In the genomic region with DNA sequence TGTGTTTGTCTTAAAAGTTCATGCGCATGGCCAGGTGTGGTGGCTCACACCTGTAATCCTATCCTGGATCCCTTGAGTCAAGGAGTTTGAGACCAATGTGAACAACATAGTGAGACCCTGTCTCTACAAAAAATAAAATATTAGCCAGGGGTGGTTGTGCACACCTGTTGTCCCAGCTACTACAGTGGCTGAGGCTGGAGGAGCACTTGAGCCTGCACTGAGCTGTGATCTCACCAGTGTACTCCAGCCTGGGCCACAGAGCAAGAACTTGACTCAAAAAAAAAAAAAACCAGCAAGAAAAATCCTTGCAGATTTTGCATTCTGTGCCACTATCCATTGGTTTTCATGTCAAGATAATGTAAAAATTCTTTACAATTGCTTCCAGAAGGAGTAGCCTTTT, we compare ENCODE assay signal across 24 cellular contexts.
"Had no signal": no experiment of that assay in that cellular context is flagged by ENCODE, and none has a peak within 500 bp of the region (broad histone marks: within the 10 kb centered on the region; RNA-seq: fewer than 3 reads in every experiment).

No MANE protein-coding gene starts in this region.

- H3K27ac ChIP-seq: breast epithelium, foreskin keratinocyte, heart right ventricle, neural progenitor cell, parathyroid adenoma, psoas muscle, sigmoid colon, suprapubic skin, tibial nerve, WERI-Rb-1 had no signal

- H3K27me3 Mint-ChIP-seq: naive thymus-derived CD4-positive, alpha-beta T cell had no signal

- H3K4me1 ChIP-seq: breast epithelium, foreskin keratinocyte, psoas muscle had no signal

- H3K9me3 Mint-ChIP-seq: activated naive CD4-positive, alpha-beta T cell treated with anti-CD3 and anti-CD28 coated beads for 36 hours; activated T-cell treated with anti-CD3 and anti-CD28 coated beads, Interleukin-2, amount 50 U/mL, for 4 hours; mesothelial cell of epicardium; naive thymus-derived CD4-positive, alpha-beta T cell; neural progenitor cell; stimulated activated effector memory CD8-positive, alpha-beta T cell treated with anti-CD3 and anti-CD28 coated beads, Interleukin-12 subunit alpha, Interleukin-12 subunit beta, amount 100 ng/mL, for 72 hours had no signal

- H3K36me3 Mint-ChIP-seq: mesothelial cell of epicardium had no signal

- H3K36me3 ChIP-seq: breast epithelium, heart right ventricle, neural progenitor cell, sigmoid colon, suprapubic skin, tibial nerve had no signal

- H2AFZ ChIP-seq: neural progenitor cell, parathyroid adenoma had no signal

- ATAC-seq: activated T-cell treated with anti-CD3 and anti-CD28 coated beads, Interleukin-2, amount 50 U/mL, for 4 hours; esophagus mucosa; foreskin keratinocyte; heart right ventricle; naive thymus-derived CD4-positive, alpha-beta T cell; psoas muscle; stimulated activated effector memory CD8-positive, alpha-beta T cell treated with anti-CD3 and anti-CD28 coated beads, Interleukin-12 subunit alpha, Interleukin-12 subunit beta, amount 100 ng/mL, for 72 hours had no signal

- DNase-seq: activated CD4-positive, alpha-beta T cell treated with anti-CD3 and anti-CD28 coated beads, Interleukin-2, amount 50 U/mL, for 4 hours; activated CD4-positive, CD25-positive, alpha-beta regulatory T cell treated with anti-CD3 and anti-CD28 coated beads, Interleukin-2, amount 50 U/mL, for 72 hours; activated effector memory CD4-positive, alpha-beta T cell treated with Interleukin-2 at 50 U/mL for 16 hours; activated naive CD4-positive, alpha-beta T cell treated with anti-CD3 and anti-CD28 coated beads for 36 hours; activated T-cell treated with anti-CD3 and anti-CD28 coated beads, Interleukin-2, amount 50 U/mL, for 4 hours; central memory CD4-positive, alpha-beta T cell; foreskin keratinocyte; heart right ventricle; naive thymus-derived CD4-positive, alpha-beta T cell; occipital lobe; psoas muscle; sigmoid colon; small intestine; stimulated activated CD4-positive, alpha-beta T cell treated with anti-CD3 and anti-CD28 coated beads, Interleukin-4, amount 100 ng/mL, for 24 hours; T1000; WERI-Rb-1 had no signal

- H3K4me3 ChIP-seq: breast epithelium, heart right ventricle, neural progenitor cell, psoas muscle, sigmoid colon, suprapubic skin, tibial nerve had no signal

- H3K4me2 ChIP-seq: neural progenitor cell had no signal

- H3K4me3 Mint-ChIP-seq: activated naive CD4-positive, alpha-beta T cell treated with anti-CD3 and anti-CD28 coated beads for 36 hours; activated T-cell treated with anti-CD3 and anti-CD28 coated beads, Interleukin-2, amount 50 U/mL, for 4 hours; mesothelial cell of epicardium; neural progenitor cell; stimulated activated effector memory CD8-positive, alpha-beta T cell treated with anti-CD3 and anti-CD28 coated beads, Interleukin-12 subunit alpha, Interleukin-12 subunit beta, amount 100 ng/mL, for 72 hours had no signal

- H3K27ac Mint-ChIP-seq: mesothelial cell of epicardium; neural progenitor cell; stimulated activated effector memory CD8-positive, alpha-beta T cell treated with anti-CD3 and anti-CD28 coated beads, Interleukin-12 subunit alpha, Interleukin-12 subunit beta, amount 100 ng/mL, for 72 hours had no signal

- H3K27me3 ChIP-seq: breast epithelium, foreskin keratinocyte, heart right ventricle, neural progenitor cell, sigmoid colon, suprapubic skin, tibial nerve had no signal
